In genomic region chr4:109432676-109433075, GRCh38 we compare ENCODE assay signal across 8 cellular contexts. TPM values are rescaled to one million over a fixed set of nuclear protein-coding genes. Genes with fewer than 3 reads are reported as not detected.
DNase-seq lines count a peak whose midpoint lies in the region; ATAC-seq, FAIRE-seq and TF ChIP-seq lines count a peak whose summit lies in the region.

No MANE protein-coding gene starts in this region.

- intact Hi-C loops in endothelial cell of umbilical vein (cut with micrococcal nuclease), result loop anchor here (1.0 to 2.0 kb wide), 9 partner anchors 128 to 1108 kb away; partner anchors contain the start of genes CASP6, ELOVL6, GAR1 and MCUB

- dilution Hi-C loops in endothelial cell of umbilical vein (cut with MboI; ENCODE audit: extremely low pct_ligation_motif_present, low sequenced_read_pairs), result no loop called here

- peak overlapping the region; percentile 88 for H2AFZ ChIP-seq in endothelial cell of umbilical vein (ENCODE audit: low read depth, low read length)
- peak overlapping the region; percentile 94 for H2AFZ ChIP-seq in neuron (ENCODE audit: low read depth, low read length)

- no peak for TF ChIP-seq CTCF in endothelial cell of umbilical vein (IDR thresholded peaks at IDR 0.05; ENCODE audit: extremely low read depth in 1 of 2, insufficient read depth in 1 of 2, low read depth in 1 of 2, low read length in 2 of 2)

- H3K9me3 ChIP-seq in endothelial cell of umbilical vein (replicated peaks; ENCODE audit: control insufficient read depth, insufficient read depth, low read length) (no peaks in the 10 kb centered on the region), neuron (ENCODE audit: low read length) (no peaks in the 10 kb centered on the region)

- peak overlapping the region; percentile 93 for H3K27ac ChIP-seq in endothelial cell of umbilical vein (ENCODE audit: insufficient read depth, low read depth, low read length)

- H3K4me3 ChIP-seq in endothelial cell of umbilical vein (replicated peaks in 1 of 3; ENCODE audit: insufficient read depth in 1 of 3, low read depth in 1 of 3, low read length in 3 of 3) (peak overlapping the region; percentile 48 to 83 (median 59)), neuron (ENCODE audit: low read length) (peak overlapping the region; percentile 100)

- ATAC-seq in GM19467 (IDR thresholded peaks at IDR 0.05; ENCODE audit: unreplicated experiment) (no peak), GM21619 (IDR thresholded peaks at IDR 0.05; ENCODE audit: unreplicated experiment) (no peak), GM21528 (IDR thresholded peaks at IDR 0.05; ENCODE audit: low FRiP score, unreplicated experiment) (no peak), GM18517 (IDR thresholded peaks at IDR 0.05; ENCODE audit: unreplicated experiment) (no peak)

- peak overlapping the region; percentile 96 for H3K9ac ChIP-seq in endothelial cell of umbilical vein (replicated peaks; ENCODE audit: extremely low read depth, insufficient read depth, low read length)

- H3K4me1 ChIP-seq in endothelial cell of umbilical vein (ENCODE audit: control insufficient read depth, extremely low read depth, insufficient read depth, low read length), result peaks cover 48% of the 10 kb centered on the region
- H3K4me1 ChIP-seq in neuron (ENCODE audit: insufficient read depth, low read length), result peaks cover 30% of the 10 kb centered on the region

- no peaks in the 10 kb centered on the region for H3K27me3 ChIP-seq in endothelial cell of umbilical vein (ENCODE audit: control insufficient read depth in 2 of 2, insufficient read depth in 2 of 2, low read length in 2 of 2)
- no peaks in the 10 kb centered on the region for H3K27me3 ChIP-seq in neuron (ENCODE audit: insufficient read depth, low read length)

- peak overlapping the region; percentile 97 for H3K4me2 ChIP-seq in endothelial cell of umbilical vein (ENCODE audit: insufficient read depth, low read length)

- CTCF ChIA-PET in endothelial cell of umbilical vein (lab: Charles Lee), result interaction anchor here (0.6 to 2.7 kb wide), 41 partner anchors 10 to 546 kb away, joined by 3 to 21 read pairs (median 5); partner anchors contain the start of genes CASP6, CFI, GAR1 and PLA2G12A

- POLR2A ChIA-PET in endothelial cell of umbilical vein (lab: Charles Lee), result interaction anchor here (0.7 kb wide), 1 partner anchor 1110 kb away, joined by 3 read pairs; no protein-coding TSS in a partner anchor

- TF ChIP-seq POLR2A in endothelial cell of umbilical vein (IDR thresholded peaks at IDR 0.05; ENCODE audit: low read depth, low read length), result no peak

- FAIRE-seq in endothelial cell of umbilical vein (lab: Jason Lieb, UNC), result no peak

- H4K20me1 ChIP-seq in endothelial cell of umbilical vein (replicated peaks; ENCODE audit: control insufficient read depth, extremely low read depth, insufficient read depth, low read length), result peaks cover 10% of the 10 kb centered on the region

- no TSS peak for BruUV-seq in endothelial cell of umbilical vein (replicated peaks; lab: Mats Ljungman, UMichigan)

- DNase-seq in GM04503 (ENCODE audit: low read depth), result peak; percentile 57
- peak; percentile 26 for DNase-seq in RPMI7951 (ENCODE audit: low read depth)
- peak; percentile 57 for DNase-seq in endothelial cell of umbilical vein (ENCODE audit: low read depth, low spot score)

- H3K9me1 ChIP-seq in endothelial cell of umbilical vein (replicated peaks; ENCODE audit: control insufficient read depth, extremely low read depth, insufficient read depth, low read length), result no peaks in the 10 kb centered on the region

- H3K36me3 ChIP-seq in endothelial cell of umbilical vein (ENCODE audit: control insufficient read depth in 2 of 2, extremely low read depth in 1 of 2, insufficient read depth in 2 of 2, low read length in 2 of 2), result no peaks in the 10 kb centered on the region
- H3K36me3 ChIP-seq in neuron (ENCODE audit: insufficient read depth, low read length), result peaks cover 7% of the 10 kb centered on the region

- H3K79me2 ChIP-seq in endothelial cell of umbilical vein (ENCODE audit: control insufficient read depth, insufficient read depth, low read length), result peaks cover 38% of the 10 kb centered on the region

TF ChIP-seq in endothelial cell of umbilical vein, 7 proteins besides CTCF, POLR2A, EP300 and RAD21:
- no peak for TF ChIP-seq FOS (IDR thresholded peaks at IDR 0.05; ENCODE audit: borderline replicate concordance, insufficient read depth, low read length)
- TF ChIP-seq POLR2AphosphoS5 (IDR thresholded peaks at IDR 0.05; ENCODE audit: insufficient read depth, low read depth, low read length), result no peak
- TF ChIP-seq EZH2 (IDR thresholded peaks at IDR 0.05; ENCODE audit: borderline replicate concordance, low read depth, low read length, severe bottlenecking), result no peak
- no peak for TF ChIP-seq MAX (IDR thresholded peaks at IDR 0.05; ENCODE audit: insufficient read depth, insufficient read length)
- no peak for TF ChIP-seq GATA2 (IDR thresholded peaks at IDR 0.05; ENCODE audit: insufficient read depth, insufficient read length, low read depth, low read length)
- TF ChIP-seq JUN (IDR thresholded peaks at IDR 0.05; ENCODE audit: borderline replicate concordance, insufficient read depth, insufficient read length, low read depth), result no peak
- TF ChIP-seq MYC (IDR thresholded peaks at IDR 0.05; ENCODE audit: low read depth, low read length), result no peak

RNA-seq across cellular contexts. Expression of gene SEC24B, which starts 0.9 kb away (rescaled TPM):
- 15.4 and 21.1 TPM in 2 replicates for total RNA-seq in RPMI7951 (2014; rRNA removed; shearing (Covaris generic))
- 34.6 and 35.9 TPM in 2 replicates for total RNA-seq in endothelial cell of umbilical vein
- polyA plus RNA-seq in endothelial cell of umbilical vein, result 46.2 and 49.3 TPM in 2 replicates
- polyA plus RNA-seq in endothelial cell of umbilical vein (2011; cell fraction: cytosol; rRNA removed), result 30.6 and 30.9 TPM in 2 replicates
- polyA plus RNA-seq in endothelial cell of umbilical vein (2011; cell fraction: nucleus; rRNA removed), result 72.3 and 78.7 TPM in 2 replicates
- 21.6 and 27.4 TPM in 2 replicates for polyA plus RNA-seq in endothelial cell of umbilical vein (2012)
- 139 and 140 TPM in 2 replicates for polyA minus RNA-seq in endothelial cell of umbilical vein
- 16.3 TPM for polyA minus RNA-seq in endothelial cell of umbilical vein (2011; cell fraction: cytosol; rRNA and poly(A)+ RNA removed)
- 105 and 163 TPM in 2 replicates for polyA minus RNA-seq in endothelial cell of umbilical vein (2011; cell fraction: nucleus; rRNA and poly(A)+ RNA removed)
